In the genomic region with DNA sequence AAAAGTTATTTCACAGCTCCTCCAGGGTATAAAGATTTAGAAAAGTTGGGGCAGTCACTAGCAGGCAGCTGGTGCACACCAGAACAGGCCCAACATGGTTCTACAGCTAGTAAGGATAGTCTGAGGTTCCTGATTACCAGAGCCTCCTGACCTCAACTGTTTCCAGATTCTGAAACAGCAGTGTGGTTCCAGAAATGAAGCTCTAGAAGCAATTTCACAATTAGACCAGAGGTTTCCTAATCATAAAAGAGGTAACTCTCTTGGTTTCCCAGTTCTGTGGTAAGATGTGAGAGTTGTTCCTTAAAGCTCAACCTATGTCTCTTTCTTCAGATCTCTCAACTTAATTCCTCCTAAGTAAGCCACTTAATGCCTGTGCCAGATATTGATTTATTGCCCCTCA, we compare ENCODE assay signal across 17 cellular contexts. TPM values are rescaled to one million over a fixed set of nuclear protein-coding genes. Genes with fewer than 3 reads are reported as not detected.
DNase-seq lines count a peak whose midpoint lies in the region; ATAC-seq, FAIRE-seq and TF ChIP-seq lines count a peak whose summit lies in the region.
"Had no signal": no experiment of that assay in that cellular context is flagged by ENCODE, and none has a peak within 500 bp of the region (broad histone marks: within the 10 kb centered on the region; RNA-seq: fewer than 3 reads in every experiment).

No MANE protein-coding gene starts in this region.

- intact Hi-C loops in naive thymus-derived CD4-positive, alpha-beta T cell (cut with micrococcal nuclease), result no loop called here

- peaks cover 60% of the 10 kb centered on the region for H3K79me2 ChIP-seq in hepatocyte

- H3K4me1 Mint-ChIP-seq in activated T-helper 17 cell treated with anti-CD3 and anti-CD28 coated beads, Interleukin-2, amount 50 U/mL, for 72 hours, result peaks cover 46% of the 10 kb centered on the region
- peaks cover 49 to 84% (median 74%) of the 10 kb centered on the region in 7 donors for H3K4me1 Mint-ChIP-seq in naive thymus-derived CD4-positive, alpha-beta T cell

- H3K27ac Mint-ChIP-seq in activated T-helper 17 cell treated with anti-CD3 and anti-CD28 coated beads, Interleukin-2, amount 50 U/mL, for 72 hours, result no peak overlapping the region
- H3K27ac Mint-ChIP-seq in naive thymus-derived CD4-positive, alpha-beta T cell, result peak overlapping the region in 4 of 9 donors; percentile 19 to 38 (median 26)

- H3K4me3 Mint-ChIP-seq in activated T-helper 17 cell treated with anti-CD3 and anti-CD28 coated beads, Interleukin-2, amount 50 U/mL, for 72 hours, result no peak overlapping the region
- H3K4me3 Mint-ChIP-seq in naive thymus-derived CD4-positive, alpha-beta T cell, result no peak overlapping the region

- POLR2A ChIA-PET in naive thymus-derived CD4-positive, alpha-beta T cell (lab: Charles Lee), result interaction anchor here (3.2 kb wide), 1 partner anchor 11 kb away, joined by 22 read pairs; the partner anchor contains the start of gene AGTPBP1

- TF ChIP-seq CTCF in hepatocyte (IDR thresholded peaks at IDR 0.05; ENCODE audit: poor library complexity), result no peak

- no peaks in the 10 kb centered on the region for H3K9me3 ChIP-seq in naive thymus-derived CD4-positive, alpha-beta T cell (ENCODE audit: control insufficient read depth in 2 of 3, low read length in 3 of 3)
- H3K9me3 ChIP-seq in hepatocyte (ENCODE audit: low read depth) (no peaks in the 10 kb centered on the region), SJCRH30 (replicated peaks) (no peaks in the 10 kb centered on the region)
- H3K9me3 ChIP-seq: tibial nerve had no signal

- H3K4me3 ChIP-seq in naive thymus-derived CD4-positive, alpha-beta T cell (ENCODE audit: low read length), result no peak overlapping the region
- no peak overlapping the region for H3K4me3 ChIP-seq in hepatocyte
- no peak overlapping the region for H3K4me3 ChIP-seq in SJCRH30
- H3K4me3 ChIP-seq: tibial nerve had no signal

- H3K27me3 ChIP-seq in naive thymus-derived CD4-positive, alpha-beta T cell (ENCODE audit: control insufficient read depth in 2 of 2, insufficient read depth in 2 of 2, low read length in 2 of 2), result no peaks in the 10 kb centered on the region
- no peaks in the 10 kb centered on the region for H3K27me3 ChIP-seq in hepatocyte
- H3K27me3 ChIP-seq in SJCRH30, result no peaks in the 10 kb centered on the region
- H3K27me3 ChIP-seq: tibial nerve had no signal

- no peaks in the 10 kb centered on the region for H4K20me1 ChIP-seq in hepatocyte (ENCODE audit: insufficient read depth, poor library complexity, severe bottlenecking)

- peaks cover 4 to 14% of the 10 kb centered on the region in 2 donors for H3K4me1 ChIP-seq in naive thymus-derived CD4-positive, alpha-beta T cell (ENCODE audit: control insufficient read depth in 2 of 2, insufficient read depth in 2 of 2, low read length in 2 of 2)
- H3K4me1 ChIP-seq in hepatocyte (ENCODE audit: insufficient read depth), result no peaks in the 10 kb centered on the region
- no peaks in the 10 kb centered on the region for H3K4me1 ChIP-seq in SJCRH30
- H3K4me1 ChIP-seq: tibial nerve had no signal

- CTCF ChIA-PET in naive thymus-derived CD4-positive, alpha-beta T cell (lab: Charles Lee), result interaction anchor here (0.8 kb wide), 1 partner anchor 15 kb away, joined by 4 read pairs; no protein-coding TSS in a partner anchor

- no peaks in the 10 kb centered on the region for H3K9me3 Mint-ChIP-seq in activated T-helper 17 cell treated with anti-CD3 and anti-CD28 coated beads, Interleukin-2, amount 50 U/mL, for 72 hours
- peaks cover 0 to 5% (median 0%) of the 10 kb centered on the region in 11 donors for H3K9me3 Mint-ChIP-seq in naive thymus-derived CD4-positive, alpha-beta T cell
- H3K9me3 Mint-ChIP-seq: naive B cell had no signal

- H3K4me2 ChIP-seq in hepatocyte, result no peak overlapping the region

- ATAC-seq in activated T-helper 17 cell treated with anti-CD3 and anti-CD28 coated beads, Interleukin-2, amount 50 U/mL, for 72 hours (replicated peaks), result peak; percentile 78
- ATAC-seq in naive thymus-derived CD4-positive, alpha-beta T cell, result peak; percentile 76

- no peak for DNase-seq in GM19239 (ENCODE audit: insufficient read length, low spot score)
- DNase-seq in Kasumi-1 (lab: John Stamatoyannopoulos, UW), result peak; percentile 30 to 59
- no peak for DNase-seq in naive thymus-derived CD4-positive, alpha-beta T cell
- DNase-seq in hepatocyte (ENCODE audit: low spot score), result no peak
- no peak for DNase-seq in SJCRH30
- no peak for DNase-seq in NCI-H1694 (lab: John Stamatoyannopoulos, UW)
- DNase-seq: activated T-cell treated with anti-CD3 and anti-CD28 coated beads, Interleukin-2, amount 50 U/mL, for 48 hours; CD4-positive, alpha-beta memory T cell; EL; naive B cell; NCI-H1092 treated with DMSO at 0.1 percent for 48 hours; NCI-H446 treated with DMSO at 0.1 percent for 48 hours; stimulated activated CD4-positive, alpha-beta T cell treated with anti-CD3 and anti-CD28 coated beads, Interleukin-2, amount 100 ng/mL, for 24 hours; stimulated activated CD8-positive, alpha-beta memory T cell treated with anti-CD3 and anti-CD28 coated beads, Interleukin-4, amount 100 ng/mL, for 48 hours had no signal

- H3K27ac ChIP-seq in naive thymus-derived CD4-positive, alpha-beta T cell (ENCODE audit: low read depth, low read length), result no peak overlapping the region
- H3K27ac ChIP-seq in hepatocyte (no peak overlapping the region), SJCRH30 (no peak overlapping the region)
- H3K27ac ChIP-seq: tibial nerve had no signal

- H3K27me3 Mint-ChIP-seq in activated T-helper 17 cell treated with anti-CD3 and anti-CD28 coated beads, Interleukin-2, amount 50 U/mL, for 72 hours, result no peaks in the 10 kb centered on the region
- H3K27me3 Mint-ChIP-seq in naive thymus-derived CD4-positive, alpha-beta T cell, result no peaks in the 10 kb centered on the region
- H3K27me3 Mint-ChIP-seq: CD4-positive, alpha-beta memory T cell; naive B cell had no signal

- no peaks in the 10 kb centered on the region for H3K36me3 ChIP-seq in naive thymus-derived CD4-positive, alpha-beta T cell (ENCODE audit: control insufficient read depth in 2 of 3, insufficient read depth in 3 of 3, low read length in 3 of 3)
- H3K36me3 ChIP-seq in hepatocyte (replicated peaks; ENCODE audit: insufficient read depth, low read depth) (no peaks in the 10 kb centered on the region), SJCRH30 (0 out of 2 replicates have a peak, but pooled peaks cover 2% of the 10 kb centered on the region)
- H3K36me3 ChIP-seq: tibial nerve had no signal

- FAIRE-seq in GM19239 (lab: Jason Lieb, UNC), result peak; percentile 40
- FAIRE-seq: RCC 7860 had no signal

- no peaks in the 10 kb centered on the region for H3K9me2 ChIP-seq in hepatocyte (replicated peaks; ENCODE audit: insufficient read depth)

- H3K36me3 Mint-ChIP-seq in activated T-helper 17 cell treated with anti-CD3 and anti-CD28 coated beads, Interleukin-2, amount 50 U/mL, for 72 hours (ENCODE audit: low read depth), result no peaks in the 10 kb centered on the region
- H3K36me3 Mint-ChIP-seq in naive thymus-derived CD4-positive, alpha-beta T cell, result peaks cover 0 to 16% (median 10%) of the 10 kb centered on the region in 5 donors

- no peak overlapping the region for H2AFZ ChIP-seq in hepatocyte

RNA-seq across cellular contexts. Expression of gene AGTPBP1, which starts 11.9 kb away (rescaled TPM):
- total RNA-seq in activated T-helper 17 cell treated with anti-CD3 and anti-CD28 coated beads, Interleukin-2, amount 50 U/mL, for 72 hours, result 10 to 100 TPM; 35.8 to 39.0 TPM
- total RNA-seq in naive thymus-derived CD4-positive, alpha-beta T cell, result 10 to 100 TPM; 31.9 to 85.7 (median 59.6) TPM
- 10 to 100 TPM; 28.2 to 28.5 TPM for polyA plus RNA-seq in naive thymus-derived CD4-positive, alpha-beta T cell
- total RNA-seq in hepatocyte, result 16.8 and 18.3 TPM in 2 replicates
- polyA plus RNA-seq in hepatocyte, result 7.6 and 9.0 TPM in 2 replicates
- total RNA-seq in SJCRH30 (2014; rRNA removed; shearing (Covaris generic)), result 31.6 and 34.4 TPM in 2 replicates

Comparison
In these comparisons a context has a peak if more than half of its experiments do, and no peak if none do; other contexts are left out.
1. DNase-seq: peak in Kasumi-1 (2 of 2); none in GM19239 (single experiment), naive thymus-derived CD4-positive, alpha-beta T cell (0 of 9), hepatocyte (single experiment), SJCRH30 (0 of 2) and NCI-H1694 (single experiment).